9 cellular contexts compared by ENCODE assay signal in the genomic region with DNA sequence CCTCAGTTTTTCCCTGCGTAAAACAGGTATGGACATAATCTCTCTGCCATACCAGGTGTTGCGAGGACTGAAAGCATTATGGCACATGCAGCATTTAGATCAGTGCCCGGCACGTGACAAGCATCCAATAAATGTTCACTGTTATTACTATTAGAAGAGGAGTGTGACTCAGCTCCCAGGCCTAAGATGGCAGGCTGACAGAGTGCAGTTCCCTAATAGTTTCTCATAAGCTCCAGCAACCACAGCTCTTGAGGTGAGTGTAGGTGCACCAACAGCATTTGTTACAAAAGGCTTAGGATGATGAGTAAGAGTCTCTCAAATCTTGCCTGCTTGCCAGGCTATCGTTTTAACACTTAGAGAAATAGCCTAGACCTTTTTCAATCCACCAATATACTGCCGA.
"Had no signal": no experiment of that assay in that cellular context is flagged by ENCODE, and none has a peak within 500 bp of the region (broad histone marks: within the 10 kb centered on the region; RNA-seq: fewer than 3 reads in every experiment).

No MANE protein-coding gene starts in this region.

- H3K9me3 ChIP-seq: psoas muscle had no signal

- H3K4me1 ChIP-seq: psoas muscle had no signal

- H3K4me3 ChIP-seq: psoas muscle had no signal

- ATAC-seq: left cardiac atrium, psoas muscle had no signal

- DNase-seq: activated CD4-positive, alpha-beta T cell treated with anti-CD3 and anti-CD28 coated beads, Interleukin-2, amount 50 U/mL, for 4 hours; activated effector memory CD4-positive, alpha-beta T cell treated with anti-CD3 and anti-CD28 coated beads, Interleukin-2, amount 50 U/mL, for 16 hours; activated T-cell treated with anti-CD3 and anti-CD28 coated beads, Interleukin-2, amount 50 U/mL, for 4 hours; hippocampal formation; left cardiac atrium; mesendoderm; psoas muscle; stimulated activated CD4-positive, alpha-beta T cell treated with anti-CD3 and anti-CD28 coated beads, Interleukin-12 subunit alpha, Interleukin-12 subunit beta, amount 100 ng/mL, for 4 hours; stimulated activated naive CD4-positive, alpha-beta T cell treated with Interleukin-2 at 50 U/mL for 16 hours had no signal

- H3K27ac ChIP-seq: psoas muscle had no signal
